In genomic region chr6:22363166-22363965, GRCh38 we compare ENCODE assay signal across 1 cellular context.
TF ChIP-seq lines count a peak whose summit lies in the region.

No MANE protein-coding gene starts in this region.

TF ChIP-seq in IMR-90, 13 proteins besides CTCF, POLR2A, EP300 and RAD21 (continued from another document):
- no peak for TF ChIP-seq CEBPB (IDR thresholded peaks at IDR 0.05; ENCODE audit: low read depth, low read length)
- no peak for TF ChIP-seq USF2 (IDR thresholded peaks at IDR 0.05; ENCODE audit: low read depth, low read length)
- TF ChIP-seq MAZ (IDR thresholded peaks at IDR 0.05; ENCODE audit: borderline replicate concordance, low read depth, low read length), result no peak
- TF ChIP-seq MXI1 (IDR thresholded peaks at IDR 0.05; ENCODE audit: borderline replicate concordance, low read depth, low read length), result no peak
